15 cellular contexts compared by ENCODE assay signal in genomic region chr17:33137411-33137810, GRCh38.
"Had no signal": no experiment of that assay in that cellular context is flagged by ENCODE, and none has a peak within 500 bp of the region (broad histone marks: within the 10 kb centered on the region; RNA-seq: fewer than 3 reads in every experiment).

No MANE protein-coding gene starts in this region.

- H3K4me3 ChIP-seq: esophagus muscularis mucosa, suprapubic skin had no signal

- DNase-seq: activated CD4-positive, alpha-beta memory T cell treated with anti-CD3 and anti-CD28 coated beads, Interleukin-2, amount 10 ng/mL, durations not matched to agents 7 days and 5 days; activated CD4-positive, alpha-beta T cell treated with anti-CD3 and anti-CD28 coated beads for 4 hours; activated effector memory CD4-positive, alpha-beta T cell treated with Interleukin-2 at 50 U/mL for 16 hours; activated naive CD4-positive, alpha-beta T cell treated with anti-CD3 and anti-CD28 coated beads, Interleukin-2, amount 50 U/mL, for 16 hours; activated T-cell treated with anti-CD3 and anti-CD28 coated beads, Interleukin-2, amount 50 U/mL, for 4 hours; caudate nucleus; cortex of kidney; effector CD4-positive, alpha-beta T cell; kidney glomerular epithelial cell; nucleus accumbens; right cardiac atrium; small intestine; T-helper 17 cell had no signal
